31 cellular contexts compared by ENCODE assay signal in the genomic region with DNA sequence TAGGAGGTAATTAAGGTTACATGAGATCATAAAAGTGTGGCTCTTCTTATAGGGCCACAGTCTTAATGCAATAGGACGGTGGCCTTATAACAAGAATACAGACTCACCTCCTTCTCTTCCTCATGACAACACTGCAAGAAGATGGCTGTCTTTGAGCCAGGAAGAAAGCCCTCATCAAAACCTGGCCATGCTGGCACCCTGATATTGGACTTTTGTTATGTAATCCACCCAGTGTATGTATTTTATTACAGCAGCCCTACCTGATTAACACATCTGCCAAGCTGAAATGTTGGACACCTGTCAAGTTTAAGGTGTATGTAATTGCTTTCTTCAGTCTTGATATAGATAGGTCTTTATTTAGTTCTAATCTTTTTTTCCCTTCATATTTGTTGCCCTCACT.
"Had no signal": no experiment of that assay in that cellular context is flagged by ENCODE, and none has a peak within 500 bp of the region (broad histone marks: within the 10 kb centered on the region; RNA-seq: fewer than 3 reads in every experiment).

No MANE protein-coding gene starts in this region.

- H3K36me3 ChIP-seq: ascending aorta, cardiac muscle cell had no signal

- H3K9me3 ChIP-seq: ascending aorta had no signal

- ATAC-seq: activated CD8-positive, alpha-beta T cell treated with anti-CD3 and anti-CD28 coated beads for 36 hours; activated naive CD8-positive, alpha-beta T cell treated with anti-CD3 and anti-CD28 coated beads, Interleukin-2, amount 50 U/mL, for 24 hours; activated T-cell treated with anti-CD3 and anti-CD28 coated beads, Interleukin-2, amount 50 U/mL, for 4 hours; activated T-cell treated with anti-CD3 and anti-CD28 coated beads, Interleukin-2, amount 50 U/mL, for 72 hours; activated T-helper 17 cell treated with anti-CD3 and anti-CD28 coated beads, Interleukin-2, amount 50 U/mL, for 72 hours had no signal

- H3K27ac ChIP-seq: ascending aorta, cardiac muscle cell, VCaP had no signal

- H3K4me1 ChIP-seq: ascending aorta had no signal

- H3K27me3 ChIP-seq: ascending aorta, cardiac muscle cell had no signal

- DNase-seq: activated B cell treated with CpG ODN at 0.5 μM for 24 hours; activated CD4-positive, alpha-beta memory T cell treated with anti-CD3 and anti-CD28 coated beads for 36 hours; activated CD4-positive, alpha-beta T cell treated with anti-CD3 and anti-CD28 coated beads for 4 hours; activated CD4-positive, alpha-beta T cell treated with anti-CD3 and anti-CD28 coated beads, Interleukin-2, amount 10 ng/mL, durations not matched to agents 24 days and 14 days; activated CD4-positive, alpha-beta T cell treated with anti-CD3 and anti-CD28 coated beads, Interleukin-2, amount 50 U/mL, for 1 hour; activated CD4-positive, alpha-beta T cell treated with anti-CD3 and anti-CD28 coated beads, Interleukin-2, amount 50 U/mL, for 4 hours; activated CD4-positive, CD25-positive, alpha-beta regulatory T cell treated with anti-CD3 and anti-CD28 coated beads, Interleukin-2, amount 50 U/mL, for 72 hours; activated CD8-positive, alpha-beta memory T cell treated with anti-CD3 and anti-CD28 coated beads, Interleukin-2, amount 50 U/mL, for 4 hours; activated CD8-positive, alpha-beta T cell treated with anti-CD3 and anti-CD28 coated beads for 36 hours; activated effector memory CD4-positive, alpha-beta T cell treated with anti-CD3 and anti-CD28 coated beads, Interleukin-2, amount 50 U/mL, for 16 hours; activated naive CD4-positive, alpha-beta T cell treated with anti-CD3 and anti-CD28 coated beads, Interleukin-2, amount 10 ng/mL, durations not matched to agents 7 days and 5 days; activated naive CD4-positive, alpha-beta T cell treated with Interleukin-2 at 50 U/mL for 16 hours; activated naive CD8-positive, alpha-beta T cell treated with anti-CD3 and anti-CD28 coated beads, Interleukin-2, amount 10 ng/mL, durations not matched to agents 7 days and 5 days; activated naive CD8-positive, alpha-beta T cell treated with anti-CD3 and anti-CD28 coated beads, Interleukin-2, amount 50 U/mL, for 24 hours; activated T-cell treated with anti-CD3 and anti-CD28 coated beads for 4 hours; activated T-cell treated with anti-CD3 and anti-CD28 coated beads, Interleukin-2, amount 50 U/mL, for 1 hour; activated T-cell treated with anti-CD3 and anti-CD28 coated beads, Interleukin-2, amount 50 U/mL, for 4 hours; activated T-cell treated with anti-CD3 and anti-CD28 coated beads, Interleukin-2, amount 50 U/mL, for 72 hours; amygdala; anterior cingulate cortex; caudate nucleus; cerebellar nuclear complex; T-helper 1 cell; T-helper 2 cell; T-helper 9 cell had no signal

- H3K4me3 ChIP-seq: ascending aorta, cardiac muscle cell had no signal

- FAIRE-seq: bronchial epithelial cell, TTC549 had no signal
